1 cellular context compared by ENCODE assay signal in the genomic region with DNA sequence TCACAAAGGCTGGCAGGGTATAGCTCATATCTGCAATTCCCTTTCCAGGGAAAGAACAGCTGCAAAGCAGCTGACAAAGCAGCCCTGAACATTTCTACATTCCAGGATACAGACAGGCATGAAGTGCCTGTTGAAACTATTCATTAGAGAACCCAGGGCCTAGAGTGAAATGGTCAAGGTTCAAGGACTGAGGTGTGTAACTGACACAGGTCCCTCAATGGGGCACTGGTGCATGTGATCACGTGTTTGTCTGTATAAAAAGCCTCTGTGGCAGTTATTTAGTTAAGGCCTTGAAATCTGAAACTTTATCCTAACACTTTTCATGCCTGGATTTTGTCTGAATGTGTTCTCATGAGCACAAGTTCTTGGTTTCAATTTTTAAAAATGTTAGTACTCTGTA.
TF ChIP-seq lines count a peak whose summit lies in the region.

No MANE protein-coding gene starts in this region.

TF ChIP-seq in HepG2, 621 proteins besides CTCF, POLR2A, EP300 and RAD21 (continued from another document and continues in another):
- TF ChIP-seq, protein P1, sequence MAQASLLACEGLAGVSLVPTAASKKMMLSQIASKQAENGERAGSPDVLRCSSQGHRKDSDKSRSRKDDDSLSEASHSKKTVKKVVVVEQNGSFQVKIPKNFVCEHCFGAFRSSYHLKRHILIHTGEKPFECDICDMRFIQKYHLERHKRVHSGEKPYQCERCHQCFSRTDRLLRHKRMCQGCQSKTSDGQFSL (CRISPR knock-in tag; IDR thresholded peaks at IDR 0.05), result no peak
- TF ChIP-seq, protein P2, sequence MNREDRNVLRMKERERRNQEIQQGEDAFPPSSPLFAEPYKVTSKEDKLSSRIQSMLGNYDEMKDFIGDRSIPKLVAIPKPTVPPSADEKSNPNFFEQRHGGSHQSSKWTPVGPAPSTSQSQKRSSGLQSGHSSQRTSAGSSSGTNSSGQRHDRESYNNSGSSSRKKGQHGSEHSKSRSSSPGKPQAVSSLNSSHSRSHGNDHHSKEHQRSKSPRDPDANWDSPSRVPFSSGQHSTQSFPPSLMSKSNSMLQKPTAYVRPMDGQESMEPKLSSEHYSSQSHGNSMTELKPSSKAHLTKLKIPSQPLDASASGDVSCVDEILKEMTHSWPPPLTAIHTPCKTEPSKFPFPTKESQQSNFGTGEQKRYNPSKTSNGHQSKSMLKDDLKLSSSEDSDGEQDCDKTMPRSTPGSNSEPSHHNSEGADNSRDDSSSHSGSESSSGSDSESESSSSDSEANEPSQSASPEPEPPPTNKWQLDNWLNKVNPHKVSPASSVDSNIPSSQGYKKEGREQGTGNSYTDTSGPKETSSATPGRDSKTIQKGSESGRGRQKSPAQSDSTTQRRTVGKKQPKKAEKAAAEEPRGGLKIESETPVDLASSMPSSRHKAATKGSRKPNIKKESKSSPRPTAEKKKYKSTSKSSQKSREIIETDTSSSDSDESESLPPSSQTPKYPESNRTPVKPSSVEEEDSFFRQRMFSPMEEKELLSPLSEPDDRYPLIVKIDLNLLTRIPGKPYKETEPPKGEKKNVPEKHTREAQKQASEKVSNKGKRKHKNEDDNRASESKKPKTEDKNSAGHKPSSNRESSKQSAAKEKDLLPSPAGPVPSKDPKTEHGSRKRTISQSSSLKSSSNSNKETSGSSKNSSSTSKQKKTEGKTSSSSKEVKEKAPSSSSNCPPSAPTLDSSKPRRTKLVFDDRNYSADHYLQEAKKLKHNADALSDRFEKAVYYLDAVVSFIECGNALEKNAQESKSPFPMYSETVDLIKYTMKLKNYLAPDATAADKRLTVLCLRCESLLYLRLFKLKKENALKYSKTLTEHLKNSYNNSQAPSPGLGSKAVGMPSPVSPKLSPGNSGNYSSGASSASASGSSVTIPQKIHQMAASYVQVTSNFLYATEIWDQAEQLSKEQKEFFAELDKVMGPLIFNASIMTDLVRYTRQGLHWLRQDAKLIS (CRISPR knock-in tag; IDR thresholded peaks at IDR 0.05), result no peak
- TF ChIP-seq, protein P3, sequence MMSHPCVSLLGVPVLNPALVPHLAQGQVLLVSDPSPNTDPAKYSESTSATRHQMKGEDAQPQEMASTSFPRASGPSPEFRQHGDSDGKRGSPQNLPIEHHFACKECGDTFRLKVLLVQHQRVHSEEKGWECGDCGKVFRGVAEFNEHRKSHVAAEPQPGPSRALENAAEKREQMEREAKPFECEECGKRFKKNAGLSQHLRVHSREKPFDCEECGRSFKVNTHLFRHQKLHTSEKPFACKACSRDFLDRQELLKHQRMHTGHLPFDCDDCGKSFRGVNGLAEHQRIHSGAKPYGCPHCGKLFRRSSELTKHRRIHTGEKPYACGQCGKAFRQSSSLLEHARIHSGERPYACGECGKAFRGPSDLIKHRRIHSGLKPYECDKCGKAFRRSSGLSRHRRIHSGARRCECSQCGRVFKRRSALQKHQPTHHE (CRISPR knock-in tag; IDR thresholded peaks at IDR 0.05; ENCODE audit: borderline replicate concordance), result no peak
- no peak for TF ChIP-seq ZNF496 (CRISPR knock-in tag; IDR thresholded peaks at IDR 0.05; ENCODE audit: insufficient replicate concordance)
- TF ChIP-seq NONO (IDR thresholded peaks at IDR 0.05), result no peak
- no peak; the same call in 1 of the 2 replicates for TF ChIP-seq NONO (CRISPR knock-in tag; conservative IDR thresholded peaks at IDR 0.05)
- TF ChIP-seq FOSL2 (CRISPR knock-in tag; IDR thresholded peaks at IDR 0.05), result peak; percentile 70
- TF ChIP-seq ZSCAN25 (CRISPR knock-in tag; IDR thresholded peaks at IDR 0.05), result no peak
- no peak for TF ChIP-seq SCMH1 (CRISPR knock-in tag; IDR thresholded peaks at IDR 0.05; ENCODE audit: borderline replicate concordance)
- TF ChIP-seq, protein P4, sequence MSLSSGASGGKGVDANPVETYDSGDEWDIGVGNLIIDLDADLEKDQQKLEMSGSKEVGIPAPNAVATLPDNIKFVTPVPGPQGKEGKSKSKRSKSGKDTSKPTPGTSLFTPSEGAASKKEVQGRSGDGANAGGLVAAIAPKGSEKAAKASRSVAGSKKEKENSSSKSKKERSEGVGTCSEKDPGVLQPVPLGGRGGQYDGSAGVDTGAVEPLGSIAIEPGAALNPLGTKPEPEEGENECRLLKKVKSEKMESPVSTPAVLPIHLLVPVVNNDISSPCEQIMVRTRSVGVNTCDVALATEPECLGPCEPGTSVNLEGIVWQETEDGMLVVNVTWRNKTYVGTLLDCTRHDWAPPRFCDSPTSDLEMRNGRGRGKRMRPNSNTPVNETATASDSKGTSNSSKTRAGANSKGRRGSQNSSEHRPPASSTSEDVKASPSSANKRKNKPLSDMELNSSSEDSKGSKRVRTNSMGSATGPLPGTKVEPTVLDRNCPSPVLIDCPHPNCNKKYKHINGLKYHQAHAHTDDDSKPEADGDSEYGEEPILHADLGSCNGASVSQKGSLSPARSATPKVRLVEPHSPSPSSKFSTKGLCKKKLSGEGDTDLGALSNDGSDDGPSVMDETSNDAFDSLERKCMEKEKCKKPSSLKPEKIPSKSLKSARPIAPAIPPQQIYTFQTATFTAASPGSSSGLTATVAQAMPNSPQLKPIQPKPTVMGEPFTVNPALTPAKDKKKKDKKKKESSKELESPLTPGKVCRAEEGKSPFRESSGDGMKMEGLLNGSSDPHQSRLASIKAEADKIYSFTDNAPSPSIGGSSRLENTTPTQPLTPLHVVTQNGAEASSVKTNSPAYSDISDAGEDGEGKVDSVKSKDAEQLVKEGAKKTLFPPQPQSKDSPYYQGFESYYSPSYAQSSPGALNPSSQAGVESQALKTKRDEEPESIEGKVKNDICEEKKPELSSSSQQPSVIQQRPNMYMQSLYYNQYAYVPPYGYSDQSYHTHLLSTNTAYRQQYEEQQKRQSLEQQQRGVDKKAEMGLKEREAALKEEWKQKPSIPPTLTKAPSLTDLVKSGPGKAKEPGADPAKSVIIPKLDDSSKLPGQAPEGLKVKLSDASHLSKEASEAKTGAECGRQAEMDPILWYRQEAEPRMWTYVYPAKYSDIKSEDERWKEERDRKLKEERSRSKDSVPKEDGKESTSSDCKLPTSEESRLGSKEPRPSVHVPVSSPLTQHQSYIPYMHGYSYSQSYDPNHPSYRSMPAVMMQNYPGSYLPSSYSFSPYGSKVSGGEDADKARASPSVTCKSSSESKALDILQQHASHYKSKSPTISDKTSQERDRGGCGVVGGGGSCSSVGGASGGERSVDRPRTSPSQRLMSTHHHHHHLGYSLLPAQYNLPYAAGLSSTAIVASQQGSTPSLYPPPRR (CRISPR knock-in tag; IDR thresholded peaks at IDR 0.05; ENCODE audit: borderline replicate concordance), result no peak
- peak; percentile 96 for TF ChIP-seq SAP130 (CRISPR knock-in tag; IDR thresholded peaks at IDR 0.05; ENCODE audit: low read depth)
- peak; percentile 47; the same call in 1 of the 2 replicates for TF ChIP-seq ETV5 (CRISPR knock-in tag; IDR thresholded peaks at IDR 0.05; ENCODE audit: borderline replicate concordance)
- TF ChIP-seq, protein P5, sequence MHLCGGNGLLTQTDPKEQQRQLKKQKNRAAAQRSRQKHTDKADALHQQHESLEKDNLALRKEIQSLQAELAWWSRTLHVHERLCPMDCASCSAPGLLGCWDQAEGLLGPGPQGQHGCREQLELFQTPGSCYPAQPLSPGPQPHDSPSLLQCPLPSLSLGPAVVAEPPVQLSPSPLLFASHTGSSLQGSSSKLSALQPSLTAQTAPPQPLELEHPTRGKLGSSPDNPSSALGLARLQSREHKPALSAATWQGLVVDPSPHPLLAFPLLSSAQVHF (CRISPR knock-in tag; IDR thresholded peaks at IDR 0.05), result no peak
- TF ChIP-seq RELA (CRISPR knock-in tag; IDR thresholded peaks at IDR 0.05), result no peak
- TF ChIP-seq ZNF891 (CRISPR knock-in tag; IDR thresholded peaks at IDR 0.05), result no peak
- TF ChIP-seq HNRNPK (IDR thresholded peaks at IDR 0.05; ENCODE audit: low read depth, low read length, poor library complexity, severe bottlenecking), result no peak
- peak; percentile 63; the same call in 1 of the 2 replicates for TF ChIP-seq ZNF441 (CRISPR knock-in tag; IDR thresholded peaks at IDR 0.05; ENCODE audit: borderline replicate concordance)
- no peak for TF ChIP-seq ZBTB1 (CRISPR knock-in tag; IDR thresholded peaks at IDR 0.05; ENCODE audit: borderline replicate concordance)
- TF ChIP-seq, protein P6, sequence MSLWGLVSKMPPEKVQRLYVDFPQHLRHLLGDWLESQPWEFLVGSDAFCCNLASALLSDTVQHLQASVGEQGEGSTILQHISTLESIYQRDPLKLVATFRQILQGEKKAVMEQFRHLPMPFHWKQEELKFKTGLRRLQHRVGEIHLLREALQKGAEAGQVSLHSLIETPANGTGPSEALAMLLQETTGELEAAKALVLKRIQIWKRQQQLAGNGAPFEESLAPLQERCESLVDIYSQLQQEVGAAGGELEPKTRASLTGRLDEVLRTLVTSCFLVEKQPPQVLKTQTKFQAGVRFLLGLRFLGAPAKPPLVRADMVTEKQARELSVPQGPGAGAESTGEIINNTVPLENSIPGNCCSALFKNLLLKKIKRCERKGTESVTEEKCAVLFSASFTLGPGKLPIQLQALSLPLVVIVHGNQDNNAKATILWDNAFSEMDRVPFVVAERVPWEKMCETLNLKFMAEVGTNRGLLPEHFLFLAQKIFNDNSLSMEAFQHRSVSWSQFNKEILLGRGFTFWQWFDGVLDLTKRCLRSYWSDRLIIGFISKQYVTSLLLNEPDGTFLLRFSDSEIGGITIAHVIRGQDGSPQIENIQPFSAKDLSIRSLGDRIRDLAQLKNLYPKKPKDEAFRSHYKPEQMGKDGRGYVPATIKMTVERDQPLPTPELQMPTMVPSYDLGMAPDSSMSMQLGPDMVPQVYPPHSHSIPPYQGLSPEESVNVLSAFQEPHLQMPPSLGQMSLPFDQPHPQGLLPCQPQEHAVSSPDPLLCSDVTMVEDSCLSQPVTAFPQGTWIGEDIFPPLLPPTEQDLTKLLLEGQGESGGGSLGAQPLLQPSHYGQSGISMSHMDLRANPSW (CRISPR knock-in tag; IDR thresholded peaks at IDR 0.05; ENCODE audit: borderline replicate concordance), result no peak
- TF ChIP-seq ZBTB7A (CRISPR knock-in tag; IDR thresholded peaks at IDR 0.05), result no peak
- TF ChIP-seq, protein P7, sequence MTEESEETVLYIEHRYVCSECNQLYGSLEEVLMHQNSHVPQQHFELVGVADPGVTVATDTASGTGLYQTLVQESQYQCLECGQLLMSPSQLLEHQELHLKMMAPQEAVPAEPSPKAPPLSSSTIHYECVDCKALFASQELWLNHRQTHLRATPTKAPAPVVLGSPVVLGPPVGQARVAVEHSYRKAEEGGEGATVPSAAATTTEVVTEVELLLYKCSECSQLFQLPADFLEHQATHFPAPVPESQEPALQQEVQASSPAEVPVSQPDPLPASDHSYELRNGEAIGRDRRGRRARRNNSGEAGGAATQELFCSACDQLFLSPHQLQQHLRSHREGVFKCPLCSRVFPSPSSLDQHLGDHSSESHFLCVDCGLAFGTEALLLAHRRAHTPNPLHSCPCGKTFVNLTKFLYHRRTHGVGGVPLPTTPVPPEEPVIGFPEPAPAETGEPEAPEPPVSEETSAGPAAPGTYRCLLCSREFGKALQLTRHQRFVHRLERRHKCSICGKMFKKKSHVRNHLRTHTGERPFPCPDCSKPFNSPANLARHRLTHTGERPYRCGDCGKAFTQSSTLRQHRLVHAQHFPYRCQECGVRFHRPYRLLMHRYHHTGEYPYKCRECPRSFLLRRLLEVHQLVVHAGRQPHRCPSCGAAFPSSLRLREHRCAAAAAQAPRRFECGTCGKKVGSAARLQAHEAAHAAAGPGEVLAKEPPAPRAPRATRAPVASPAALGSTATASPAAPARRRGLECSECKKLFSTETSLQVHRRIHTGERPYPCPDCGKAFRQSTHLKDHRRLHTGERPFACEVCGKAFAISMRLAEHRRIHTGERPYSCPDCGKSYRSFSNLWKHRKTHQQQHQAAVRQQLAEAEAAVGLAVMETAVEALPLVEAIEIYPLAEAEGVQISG (CRISPR knock-in tag; IDR thresholded peaks at IDR 0.05), result peak; percentile 65; the same call in 1 of the 2 replicates
- TF ChIP-seq CC2D1A (CRISPR knock-in tag; IDR thresholded peaks at IDR 0.05), result no peak
- TF ChIP-seq MIXL1 (CRISPR knock-in tag; IDR thresholded peaks at IDR 0.05), result peak; percentile 96
- no peak for TF ChIP-seq ZNF17 (CRISPR knock-in tag; IDR thresholded peaks at IDR 0.05)
- TF ChIP-seq ZNF329 (CRISPR knock-in tag; IDR thresholded peaks at IDR 0.05; ENCODE audit: low read depth), result no peak
- TF ChIP-seq ZNF207 (IDR thresholded peaks at IDR 0.05; ENCODE audit: borderline replicate concordance), result no peak
- TF ChIP-seq, protein P8, sequence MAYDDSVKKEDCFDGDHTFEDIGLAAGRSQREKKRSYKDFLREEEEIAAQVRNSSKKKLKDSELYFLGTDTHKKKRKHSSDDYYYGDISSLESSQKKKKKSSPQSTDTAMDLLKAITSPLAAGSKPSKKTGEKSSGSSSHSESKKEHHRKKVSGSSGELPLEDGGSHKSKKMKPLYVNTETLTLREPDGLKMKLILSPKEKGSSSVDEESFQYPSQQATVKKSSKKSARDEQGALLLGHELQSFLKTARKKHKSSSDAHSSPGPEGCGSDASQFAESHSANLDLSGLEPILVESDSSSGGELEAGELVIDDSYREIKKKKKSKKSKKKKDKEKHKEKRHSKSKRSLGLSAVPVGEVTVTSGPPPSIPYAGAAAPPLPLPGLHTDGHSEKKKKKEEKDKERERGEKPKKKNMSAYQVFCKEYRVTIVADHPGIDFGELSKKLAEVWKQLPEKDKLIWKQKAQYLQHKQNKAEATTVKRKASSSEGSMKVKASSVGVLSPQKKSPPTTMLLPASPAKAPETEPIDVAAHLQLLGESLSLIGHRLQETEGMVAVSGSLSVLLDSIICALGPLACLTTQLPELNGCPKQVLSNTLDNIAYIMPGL (CRISPR knock-in tag; IDR thresholded peaks at IDR 0.05; ENCODE audit: borderline replicate concordance in 1 of 2, low read depth in 1 of 2), result peak in 1 of 2 experiments; percentile 22; a peak in 1 of 4 replicates
- TF ChIP-seq FOXA1 (IDR thresholded peaks at IDR 0.05), result no peak
- peak; percentile 54 for TF ChIP-seq FOXA1 (CRISPR knock-in tag; IDR thresholded peaks at IDR 0.05)
- TF ChIP-seq, protein P9, sequence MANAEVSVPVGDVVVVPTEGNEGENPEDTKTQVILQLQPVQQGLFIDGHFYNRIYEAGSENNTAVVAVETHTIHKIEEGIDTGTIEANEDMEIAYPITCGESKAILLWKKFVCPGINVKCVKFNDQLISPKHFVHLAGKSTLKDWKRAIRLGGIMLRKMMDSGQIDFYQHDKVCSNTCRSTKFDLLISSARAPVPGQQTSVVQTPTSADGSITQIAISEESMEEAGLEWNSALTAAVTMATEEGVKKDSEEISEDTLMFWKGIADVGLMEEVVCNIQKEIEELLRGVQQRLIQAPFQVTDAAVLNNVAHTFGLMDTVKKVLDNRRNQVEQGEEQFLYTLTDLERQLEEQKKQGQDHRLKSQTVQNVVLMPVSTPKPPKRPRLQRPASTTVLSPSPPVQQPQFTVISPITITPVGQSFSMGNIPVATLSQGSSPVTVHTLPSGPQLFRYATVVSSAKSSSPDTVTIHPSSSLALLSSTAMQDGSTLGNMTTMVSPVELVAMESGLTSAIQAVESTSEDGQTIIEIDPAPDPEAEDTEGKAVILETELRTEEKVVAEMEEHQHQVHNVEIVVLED (CRISPR knock-in tag; IDR thresholded peaks at IDR 0.05; ENCODE audit: borderline replicate concordance), result peak; percentile 28; the same call in 1 of the 2 replicates
- TF ChIP-seq ARNT2 (CRISPR knock-in tag; IDR thresholded peaks at IDR 0.05; ENCODE audit: low read depth), result no peak
- TF ChIP-seq, protein P10, sequence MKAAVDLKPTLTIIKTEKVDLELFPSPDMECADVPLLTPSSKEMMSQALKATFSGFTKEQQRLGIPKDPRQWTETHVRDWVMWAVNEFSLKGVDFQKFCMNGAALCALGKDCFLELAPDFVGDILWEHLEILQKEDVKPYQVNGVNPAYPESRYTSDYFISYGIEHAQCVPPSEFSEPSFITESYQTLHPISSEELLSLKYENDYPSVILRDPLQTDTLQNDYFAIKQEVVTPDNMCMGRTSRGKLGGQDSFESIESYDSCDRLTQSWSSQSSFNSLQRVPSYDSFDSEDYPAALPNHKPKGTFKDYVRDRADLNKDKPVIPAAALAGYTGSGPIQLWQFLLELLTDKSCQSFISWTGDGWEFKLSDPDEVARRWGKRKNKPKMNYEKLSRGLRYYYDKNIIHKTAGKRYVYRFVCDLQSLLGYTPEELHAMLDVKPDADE (CRISPR knock-in tag; IDR thresholded peaks at IDR 0.05), result no peak
- no peak for TF ChIP-seq HCFC1 (IDR thresholded peaks at IDR 0.05; ENCODE audit: low read depth, low read length)
- TF ChIP-seq GLI4 (CRISPR knock-in tag; IDR thresholded peaks at IDR 0.05; ENCODE audit: borderline replicate concordance), result no peak
- 0 out of 2 replicates have a peak, but pooled peaks have one; percentile 10 for TF ChIP-seq JUN (CRISPR knock-in tag; IDR thresholded peaks at IDR 0.05)
